ENCODE assay signal across 11 cellular contexts in the genomic region with DNA sequence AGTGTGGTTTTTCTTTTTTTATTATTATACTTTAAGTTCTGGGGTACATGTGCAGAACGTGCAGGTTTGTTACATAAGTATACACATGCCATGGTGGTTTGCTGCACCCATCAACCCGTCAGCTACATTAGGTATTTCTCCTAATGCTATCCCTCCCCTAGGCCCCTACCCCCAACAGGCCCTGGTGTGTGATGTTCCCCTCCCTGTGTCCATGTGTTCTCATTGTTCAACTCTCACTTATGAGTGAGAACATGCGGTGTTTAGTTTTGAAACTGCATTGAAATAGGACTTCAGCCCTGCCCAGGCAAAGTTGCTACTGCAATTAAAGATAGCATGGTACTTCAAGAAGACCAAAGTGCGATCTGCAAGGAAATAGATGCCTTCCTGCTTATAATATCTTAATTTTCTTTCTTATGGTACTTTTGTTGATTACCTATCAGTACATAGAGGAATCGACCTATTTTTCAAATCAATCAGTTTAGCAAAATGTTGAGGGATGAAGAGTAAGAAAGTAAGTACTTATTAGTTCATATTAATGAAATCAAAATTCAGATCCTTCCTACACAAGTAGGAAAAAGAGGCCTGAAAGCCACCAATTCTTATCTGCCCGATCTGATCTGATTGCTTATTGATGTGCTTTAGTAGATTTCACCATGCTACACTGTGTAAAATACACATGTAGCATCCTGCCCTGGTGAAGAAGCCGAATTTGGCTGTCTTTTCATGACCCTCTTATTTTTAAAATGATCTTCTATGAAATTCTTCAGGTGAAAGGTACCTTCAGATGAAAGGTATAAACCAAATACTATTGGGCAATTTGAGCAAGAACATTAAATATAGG. TPM values are rescaled to one million over a fixed set of nuclear protein-coding genes. Genes with fewer than 3 reads are reported as not detected.
DNase-seq lines count a peak whose midpoint lies in the region; ATAC-seq and TF ChIP-seq lines count a peak whose summit lies in the region.
"Had no signal": no experiment of that assay in that cellular context is flagged by ENCODE, and none has a peak within 500 bp of the region (broad histone marks: within the 10 kb centered on the region; RNA-seq: fewer than 3 reads in every experiment).

No MANE protein-coding gene starts in this region.

- no peaks in the 10 kb centered on the region for H3K36me3 Mint-ChIP-seq in dendritic cell treated with granulocyte-macrophage colony-stimulating factor and Interleukin-4, amounts not matched to agents 40 ng/mL and 50 ng/mL, for 4 days (ENCODE audit: low read depth)
- H3K36me3 Mint-ChIP-seq in activated CD8-positive, alpha-beta T cell treated with anti-CD3 and anti-CD28 coated beads, Interleukin-2, amount 10 ng/mL, durations not matched to agents 7 days and 5 days (ENCODE audit: low read depth), result peaks cover 1% of the 10 kb centered on the region
- H3K36me3 Mint-ChIP-seq: brain had no signal

- no peak overlapping the region for H3K27ac ChIP-seq in mucosa of rectum (ENCODE audit: low read depth in 2 of 2, low read length in 2 of 2)
- no peak overlapping the region for H3K27ac ChIP-seq in aorta (ENCODE audit: low read depth in 1 of 2, low read length in 2 of 2)

- H3K27me3 Mint-ChIP-seq in dendritic cell treated with granulocyte-macrophage colony-stimulating factor and Interleukin-4, amounts not matched to agents 40 ng/mL and 50 ng/mL, for 4 days, result no peaks in the 10 kb centered on the region
- H3K27me3 Mint-ChIP-seq in activated CD8-positive, alpha-beta T cell treated with anti-CD3 and anti-CD28 coated beads, Interleukin-2, amount 10 ng/mL, durations not matched to agents 7 days and 5 days (ENCODE audit: low read depth), result no peaks in the 10 kb centered on the region
- H3K27me3 Mint-ChIP-seq: activated B cell treated with CpG ODN at 0.5 μM for 24 hours, brain, memory B cell had no signal

- H3K27me3 ChIP-seq in mucosa of rectum (ENCODE audit: control insufficient read depth in 2 of 2, insufficient read depth in 2 of 2, low read length in 2 of 2), result no peaks in the 10 kb centered on the region
- H3K27me3 ChIP-seq in aorta (ENCODE audit: control insufficient read depth in 1 of 2, insufficient read depth in 2 of 2, low read length in 1 of 2), result no peaks in the 10 kb centered on the region

- H3K4me1 ChIP-seq in mucosa of rectum (ENCODE audit: control insufficient read depth in 2 of 2, insufficient read depth in 2 of 2, low read length in 2 of 2) (peaks cover 11 to 12% of the 10 kb centered on the region in 2 donors), aorta (ENCODE audit: control insufficient read depth in 1 of 2, insufficient read depth in 2 of 2, low read length in 2 of 2) (peaks cover 0 to 1% of the 10 kb centered on the region in 2 donors)

- H3K4me3 ChIP-seq in AG10803 (ENCODE audit: low read length) (peak overlapping the region; percentile 98), LNCaP clone FGC (ENCODE audit: low read depth, low read length) (peak overlapping the region; percentile 78), mucosa of rectum (ENCODE audit: low read length in 2 of 2) (peak overlapping the region; percentile 36 to 97), aorta (ENCODE audit: low read length in 2 of 2) (no peak overlapping the region)

- peaks cover 25% of the 10 kb centered on the region for H3K4me1 Mint-ChIP-seq in dendritic cell treated with granulocyte-macrophage colony-stimulating factor and Interleukin-4, amounts not matched to agents 40 ng/mL and 50 ng/mL, for 4 days (ENCODE audit: low read depth)
- H3K4me1 Mint-ChIP-seq in activated CD8-positive, alpha-beta T cell treated with anti-CD3 and anti-CD28 coated beads, Interleukin-2, amount 10 ng/mL, durations not matched to agents 7 days and 5 days (ENCODE audit: low read depth), result peaks cover 4% of the 10 kb centered on the region

- H3K4me3 Mint-ChIP-seq in dendritic cell treated with granulocyte-macrophage colony-stimulating factor and Interleukin-4, amounts not matched to agents 40 ng/mL and 50 ng/mL, for 4 days, result peak overlapping the region; percentile 54
- no peak overlapping the region for H3K4me3 Mint-ChIP-seq in activated CD8-positive, alpha-beta T cell treated with anti-CD3 and anti-CD28 coated beads, Interleukin-2, amount 10 ng/mL, durations not matched to agents 7 days and 5 days
- H3K4me3 Mint-ChIP-seq: activated B cell treated with CpG ODN at 0.5 μM for 24 hours, memory B cell had no signal

- TF ChIP-seq CTCF in AG10803 (conservative IDR thresholded peaks at IDR 0.05; ENCODE audit: low read length) (no peak), LNCaP clone FGC (IDR thresholded peaks at IDR 0.05; ENCODE audit: control insufficient read depth, extremely low read depth, insufficient read depth) (no peak)

- H3K9ac ChIP-seq in mucosa of rectum (ENCODE audit: low read depth in 1 of 2, low read length in 2 of 2), result peak overlapping the region in 1 of 2 donors; percentile 22

- WGBS in aorta, 2 donors, result 68 to 69% methylated on average over 7 of the region's 7 CpGs

- H3K9me3 ChIP-seq in mucosa of rectum (ENCODE audit: control insufficient read depth in 2 of 2, low read length in 2 of 2) (no peaks in the 10 kb centered on the region), aorta (ENCODE audit: control insufficient read depth, low read length) (no peaks in the 10 kb centered on the region)

- no peak for ATAC-seq in activated CD8-positive, alpha-beta T cell treated with anti-CD3 and anti-CD28 coated beads, Interleukin-2, amount 10 ng/mL, durations not matched to agents 7 days and 5 days
- no peak for ATAC-seq in aorta (ENCODE audit: low FRiP score)

- H3K27ac Mint-ChIP-seq in dendritic cell treated with granulocyte-macrophage colony-stimulating factor and Interleukin-4, amounts not matched to agents 40 ng/mL and 50 ng/mL, for 4 days, result no peak overlapping the region
- no peak overlapping the region for H3K27ac Mint-ChIP-seq in activated CD8-positive, alpha-beta T cell treated with anti-CD3 and anti-CD28 coated beads, Interleukin-2, amount 10 ng/mL, durations not matched to agents 7 days and 5 days
- H3K27ac Mint-ChIP-seq: activated B cell treated with CpG ODN at 0.5 μM for 24 hours, memory B cell had no signal

- DNase-seq in AG10803 (ENCODE audit: low read depth) (no peak), LNCaP clone FGC (ENCODE audit: low read depth) (no peak), NCI-H1048 (lab: John Stamatoyannopoulos, UW) (no peak), COLO668 (lab: John Stamatoyannopoulos, UW; ENCODE audit: unreplicated experiment) (no peak), aorta (no peak)
- DNase-seq in activated CD8-positive, alpha-beta T cell treated with anti-CD3 and anti-CD28 coated beads, Interleukin-2, amount 10 ng/mL, durations not matched to agents 7 days and 5 days, result no peak
- DNase-seq: activated B cell treated with CpG ODN at 0.5 μM for 24 hours had no signal

- CTCF ChIA-PET in activated CD8-positive, alpha-beta T cell treated with anti-CD3 and anti-CD28 coated beads, Interleukin-2, amount 10 ng/mL, durations not matched to agents 7 days and 5 days (lab: Charles Lee), result no interaction called here

- H3K36me3 ChIP-seq in mucosa of rectum (ENCODE audit: control insufficient read depth in 2 of 2, insufficient read depth in 2 of 2, low read length in 2 of 2) (no peaks in the 10 kb centered on the region), aorta (ENCODE audit: control insufficient read depth in 1 of 2, insufficient read depth in 2 of 2, low read length in 1 of 2) (no peaks in the 10 kb centered on the region)

- intact Hi-C loops in dendritic cell treated with granulocyte-macrophage colony-stimulating factor and Interleukin-4, amounts not matched to agents 40 ng/mL and 50 ng/mL, for 4 days (cut with micrococcal nuclease), result no loop called here
- intact Hi-C loops in aorta (cut with DNase I), result no loop called here

- POLR2A ChIA-PET in activated CD8-positive, alpha-beta T cell treated with anti-CD3 and anti-CD28 coated beads, Interleukin-2, amount 10 ng/mL, durations not matched to agents 7 days and 5 days (lab: Charles Lee), result no interaction called here

- no peaks in the 10 kb centered on the region for H3K9me3 Mint-ChIP-seq in dendritic cell treated with granulocyte-macrophage colony-stimulating factor and Interleukin-4, amounts not matched to agents 40 ng/mL and 50 ng/mL, for 4 days
- no peaks in the 10 kb centered on the region for H3K9me3 Mint-ChIP-seq in activated CD8-positive, alpha-beta T cell treated with anti-CD3 and anti-CD28 coated beads, Interleukin-2, amount 10 ng/mL, durations not matched to agents 7 days and 5 days (ENCODE audit: insufficient read depth)
- H3K9me3 Mint-ChIP-seq: activated B cell treated with CpG ODN at 0.5 μM for 24 hours, brain had no signal

RNA-seq across cellular contexts. Expression of gene LTA4H, which starts 1.6 kb away (rescaled TPM):
- total RNA-seq in activated CD8-positive, alpha-beta T cell treated with anti-CD3 and anti-CD28 coated beads, Interleukin-2, amount 10 ng/mL, durations not matched to agents 7 days and 5 days, result 10 to 100 TPM; 44.5 to 48.8 TPM
- total RNA-seq in aorta, result 10 to 100 TPM; 45.5 to 66.8 TPM
- 10 to 100 TPM; 52.1 to 56.8 TPM for polyA plus RNA-seq in aorta

RNA-seq across cellular contexts. Expression of gene HAL, which starts 37.6 kb away (rescaled TPM):
- total RNA-seq in activated CD8-positive, alpha-beta T cell treated with anti-CD3 and anti-CD28 coated beads, Interleukin-2, amount 10 ng/mL, durations not matched to agents 7 days and 5 days, result under 1 TPM; 0.63 to 0.74 TPM
- total RNA-seq in aorta, result 1 to 10 TPM in 1 of 2 donors, under 1 TPM in 1; 0.39 to 1.4 TPM
- under 1 TPM in 1 of 2 donors, not detected in 1; 0.63 TPM for polyA plus RNA-seq in aorta

Comparison
In these comparisons a context has a peak if more than half of its experiments do, and no peak if none do; other contexts are left out.
1. H3K4me3 ChIP-seq: peak in AG10803 (single experiment), LNCaP clone FGC (single experiment) and mucosa of rectum (2 of 2); none in aorta (0 of 2).